In the genomic region with DNA sequence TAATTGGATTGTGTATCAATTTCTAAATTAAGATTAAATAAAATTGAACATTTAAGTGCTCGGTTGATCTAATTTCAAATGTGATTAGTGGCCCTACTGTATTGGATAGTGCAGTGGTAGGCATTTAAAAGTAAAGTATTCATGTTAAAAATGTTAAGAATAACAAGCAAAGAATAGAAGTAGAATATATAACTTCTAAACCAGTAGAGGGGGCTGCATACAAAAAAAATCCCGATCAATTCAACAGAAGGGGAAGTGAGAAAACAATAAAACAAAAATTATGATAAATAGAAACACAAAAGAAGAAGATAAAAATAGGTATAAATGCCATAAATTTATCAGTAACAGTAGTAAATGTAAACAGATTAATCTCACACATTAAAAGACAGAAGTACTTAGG, we compare ENCODE assay signal across 9 cellular contexts. TPM values are rescaled to one million over a fixed set of nuclear protein-coding genes. Genes with fewer than 3 reads are reported as not detected.
DNase-seq lines count a peak whose midpoint lies in the region; ATAC-seq, FAIRE-seq and TF ChIP-seq lines count a peak whose summit lies in the region.
"Had no signal": no experiment of that assay in that cellular context is flagged by ENCODE, and none has a peak within 500 bp of the region (broad histone marks: within the 10 kb centered on the region; RNA-seq: fewer than 3 reads in every experiment).

No MANE protein-coding gene starts in this region.

- peak; percentile 23; the same call in 1 of the 3 replicates for TF ChIP-seq CTCF in A549 (IDR thresholded peaks at IDR 0.05)
- TF ChIP-seq CTCF in GM06990 (IDR thresholded peaks at IDR 0.05; ENCODE audit: insufficient read depth, low read length, poor library complexity, severe bottlenecking), result peak; percentile 11
- peak; percentile 75 for TF ChIP-seq CTCF in endodermal cell (conservative IDR thresholded peaks at IDR 0.05)

- H3K4me3 Mint-ChIP-seq in endodermal cell, result no peak overlapping the region

- H3K9me3 Mint-ChIP-seq in endodermal cell, result peaks cover 1% of the 10 kb centered on the region

- under 1% methylated on average over 2 of the region's 2 CpGs for WGBS in A549 (ENCODE audit: missing lambda C conversion rate)
- 17% methylated on average over 1 of the region's 2 CpGs; no CpG with 5 or more reads in 1 of the 2 experiments for WGBS in endodermal cell (ENCODE audit: insufficient coverage in 1 of 2, insufficient read length in 1 of 2), 2 experiments

- no peak overlapping the region for H3K27ac Mint-ChIP-seq in endodermal cell

- H3K9me3 ChIP-seq in A549, result no peaks in the 10 kb centered on the region
- no peaks in the 10 kb centered on the region for H3K9me3 ChIP-seq in endodermal cell (ENCODE audit: control insufficient read depth, low read length)

- no peak overlapping the region for H3K9ac ChIP-seq in endodermal cell (ENCODE audit: extremely low read depth, low read length, poor library complexity, severe bottlenecking)

- ATAC-seq in A549 (no peak), GM18519 (IDR thresholded peaks at IDR 0.05; ENCODE audit: low FRiP score, unreplicated experiment) (no peak)

- H3K36me3 ChIP-seq in GM06990 (ENCODE audit: control insufficient read depth, insufficient read depth, low read length) (no peaks in the 10 kb centered on the region), endodermal cell (ENCODE audit: control insufficient read depth, insufficient read depth, low read length) (no peaks in the 10 kb centered on the region)

- peak in 1 of 2 experiments; percentile 22; a peak in 2 of 5 replicates for TF ChIP-seq RAD21 in A549 (conservative IDR thresholded peaks at IDR 0.05 in 1 of 2, IDR thresholded peaks at IDR 0.05 in 1 of 2)

- 0 out of 3 replicates have a peak, but pooled peaks cover 3% of the 10 kb centered on the region for H3K4me1 ChIP-seq in A549
- no peaks in the 10 kb centered on the region for H3K4me1 ChIP-seq in endodermal cell (ENCODE audit: control insufficient read depth, insufficient read depth, low read length)

- POLR2A ChIA-PET in A549 (lab: Yijun Ruan, JAX), result no interaction called here

- H3K27ac ChIP-seq in A549, result no peak overlapping the region
- H3K27ac ChIP-seq in endodermal cell (ENCODE audit: low read depth, low read length), result no peak overlapping the region
- H3K27ac ChIP-seq: epithelial cell of prostate had no signal

- FAIRE-seq in A549 (lab: Jason Lieb, UNC), result no peak

- no peak for TF ChIP-seq POLR2A in A549 (IDR thresholded peaks at IDR 0.05; ENCODE audit: low read length)

- no peak for TF ChIP-seq EP300 in A549 (IDR thresholded peaks at IDR 0.05)

- H3K4me3 ChIP-seq in A549 (no peak overlapping the region), GM06990 (replicated peaks; ENCODE audit: low read depth, low read length) (no peak overlapping the region), endodermal cell (ENCODE audit: low read length) (no peak overlapping the region)

- no peaks in the 10 kb centered on the region for H3K36me3 Mint-ChIP-seq in endodermal cell (ENCODE audit: low read depth)

- CTCF ChIA-PET in A549 (lab: Yijun Ruan, JAX), result interaction anchor here (1.5 to 10.4 kb wide), 2 partner anchors 54 to 108 kb away, joined by 3 to 315 read pairs; no protein-coding TSS in a partner anchor

- DNase-seq in A549 (ENCODE audit: low read depth in 1 of 2, low spot score in 1 of 2), result no peak
- no peak for DNase-seq in GM06990 (ENCODE audit: extremely low read depth, insufficient read length)
- DNase-seq in NOMO-1 (lab: John Stamatoyannopoulos, UW; ENCODE audit: unreplicated experiment in 2 of 2), result peak; percentile 37 to 68
- DNase-seq in endodermal cell, result no peak
- no peak for DNase-seq in activated CD4-positive, alpha-beta T cell treated with anti-CD3 and anti-CD28 coated beads for 48 hours
- DNase-seq in NCI-H1930 (lab: John Stamatoyannopoulos, UW), result no peak
- no peak for DNase-seq in Ammon's horn (ENCODE audit: low spot score)

- no peak overlapping the region for H3K4me2 ChIP-seq in A549

- no peaks in the 10 kb centered on the region; the same call in 1 of the 2 replicates for H3K27me3 ChIP-seq in GM06990 (replicated peaks; ENCODE audit: control insufficient read depth, insufficient read depth, low read length)
- peaks cover 19% of the 10 kb centered on the region for H3K27me3 ChIP-seq in endodermal cell (ENCODE audit: control insufficient read depth, insufficient read depth, low read length, poor library complexity, severe bottlenecking)

- H3K4me1 Mint-ChIP-seq in endodermal cell, result peaks cover 6% of the 10 kb centered on the region

- H3K27me3 Mint-ChIP-seq in endodermal cell (ENCODE audit: insufficient read depth), result peaks cover 33% of the 10 kb centered on the region

TF ChIP-seq in A549, 52 proteins besides CTCF, POLR2A, EP300 and RAD21:
- TF ChIP-seq RCOR1 (IDR thresholded peaks at IDR 0.05; ENCODE audit: low read depth, low read length) (no peak), FOSL2 (IDR thresholded peaks at IDR 0.05) (no peak), FOSL2 (CRISPR knock-in tag; IDR thresholded peaks at IDR 0.05) (no peak), RARB (CRISPR knock-in tag; IDR thresholded peaks at IDR 0.05) (no peak), JUNB (IDR thresholded peaks at IDR 0.05) (no peak), KDM5A (IDR thresholded peaks at IDR 0.05) (no peak), BHLHE40 (IDR thresholded peaks at IDR 0.05; ENCODE audit: low read depth, low read length) (no peak), EHF (CRISPR knock-in tag; IDR thresholded peaks at IDR 0.05) (no peak), FOXS1 (CRISPR knock-in tag; IDR thresholded peaks at IDR 0.05) (no peak), HDAC2 (IDR thresholded peaks at IDR 0.05) (no peak), TP53 (CRISPR knock-in tag; IDR thresholded peaks at IDR 0.05) (no peak), EHMT2 (IDR thresholded peaks at IDR 0.05; ENCODE audit: low read depth) (no peak), NPAS2 (CRISPR knock-in tag; IDR thresholded peaks at IDR 0.05; ENCODE audit: borderline replicate concordance) (no peak), SMC3 (IDR thresholded peaks at IDR 0.05) (no peak)
- TF ChIP-seq, protein P1, sequence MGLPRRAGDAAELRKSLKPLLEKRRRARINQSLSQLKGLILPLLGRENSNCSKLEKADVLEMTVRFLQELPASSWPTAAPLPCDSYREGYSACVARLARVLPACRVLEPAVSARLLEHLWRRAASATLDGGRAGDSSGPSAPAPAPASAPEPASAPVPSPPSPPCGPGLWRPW (IDR thresholded peaks at IDR 0.05), result no peak
- TF ChIP-seq, protein P2, sequence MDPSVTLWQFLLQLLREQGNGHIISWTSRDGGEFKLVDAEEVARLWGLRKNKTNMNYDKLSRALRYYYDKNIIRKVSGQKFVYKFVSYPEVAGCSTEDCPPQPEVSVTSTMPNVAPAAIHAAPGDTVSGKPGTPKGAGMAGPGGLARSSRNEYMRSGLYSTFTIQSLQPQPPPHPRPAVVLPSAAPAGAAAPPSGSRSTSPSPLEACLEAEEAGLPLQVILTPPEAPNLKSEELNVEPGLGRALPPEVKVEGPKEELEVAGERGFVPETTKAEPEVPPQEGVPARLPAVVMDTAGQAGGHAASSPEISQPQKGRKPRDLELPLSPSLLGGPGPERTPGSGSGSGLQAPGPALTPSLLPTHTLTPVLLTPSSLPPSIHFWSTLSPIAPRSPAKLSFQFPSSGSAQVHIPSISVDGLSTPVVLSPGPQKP (IDR thresholded peaks at IDR 0.05; ENCODE audit: low read depth, low read length), result no peak
- TF ChIP-seq, protein P3, sequence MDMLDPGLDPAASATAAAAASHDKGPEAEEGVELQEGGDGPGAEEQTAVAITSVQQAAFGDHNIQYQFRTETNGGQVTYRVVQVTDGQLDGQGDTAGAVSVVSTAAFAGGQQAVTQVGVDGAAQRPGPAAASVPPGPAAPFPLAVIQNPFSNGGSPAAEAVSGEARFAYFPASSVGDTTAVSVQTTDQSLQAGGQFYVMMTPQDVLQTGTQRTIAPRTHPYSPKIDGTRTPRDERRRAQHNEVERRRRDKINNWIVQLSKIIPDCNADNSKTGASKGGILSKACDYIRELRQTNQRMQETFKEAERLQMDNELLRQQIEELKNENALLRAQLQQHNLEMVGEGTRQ (IDR thresholded peaks at IDR 0.05), result no peak

RNA-seq across cellular contexts. Expression of gene WDFY4, which starts 24.9 kb away (rescaled TPM):
- not detected in 2 replicates for polyA plus RNA-seq in A549 (2011; rRNA removed)
- polyA plus RNA-seq in A549 (2012; cell fraction: cytosol; rRNA removed), result 0.04 TPM in 1 of 2 replicates, not detected in the other
- polyA plus RNA-seq in A549 (2012; cell fraction: nucleus; rRNA removed), result 0.04 TPM in 1 of 2 replicates, not detected in the other
- not detected in 3 replicates for polyA plus RNA-seq in A549 (2017; fragmentation: RNase III; extraction: RNeasy Plus Mini Kit Qiagen cat#74134 plus additional on column Dnase treatment)
- not detected in 2 replicates for polyA minus RNA-seq in A549 (2011; rRNA and poly(A)+ RNA removed)
- total RNA-seq in endodermal cell, result not detected
- 0.04 TPM for polyA plus RNA-seq in endodermal cell (2013, experiment 1 of 2)
- polyA plus RNA-seq in endodermal cell (2013, experiment 2 of 2), result not detected

RNA-seq across cellular contexts. Expression of gene ARHGAP22, which starts 54.9 kb away (rescaled TPM):
- polyA plus RNA-seq in A549 (2011; rRNA removed) (1.7 and 1.9 TPM in 2 replicates), A549 (2017; fragmentation: RNase III; extraction: RNeasy Plus Mini Kit Qiagen cat#74134 plus additional on column Dnase treatment) (3.0 to 3.7 TPM (median 3.2 TPM) in 3 replicates)
- 3.0 and 4.2 TPM in 2 replicates for polyA plus RNA-seq in A549 (2012; cell fraction: cytosol; rRNA removed)
- polyA plus RNA-seq in A549 (2012; cell fraction: nucleus; rRNA removed), result 9.0 and 12.8 TPM in 2 replicates
- polyA minus RNA-seq in A549 (2011; rRNA and poly(A)+ RNA removed), result 2.7 and 3.8 TPM in 2 replicates
- 10 to 100 TPM; 10.3 to 14.1 TPM for total RNA-seq in endodermal cell
- polyA plus RNA-seq in endodermal cell (2013, experiment 1 of 2), result 1.8 TPM
- polyA plus RNA-seq in endodermal cell (2013, experiment 2 of 2), result 1.3 TPM

Comparison
In these comparisons a context has a peak if more than half of its experiments do, and no peak if none do; other contexts are left out.
1. DNase-seq: peak in NOMO-1 (2 of 2); none in A549 (0 of 2), GM06990 (single experiment), endodermal cell (single experiment), activated CD4-positive, alpha-beta T cell treated with anti-CD3 and anti-CD28 coated beads for 48 hours (single experiment), NCI-H1930 (0 of 2) and Ammon's horn (single experiment).
2. CTCF ChIP-seq: peak in every context shown above with its lines; median percentile 75 in endodermal cell; 23 in A549; 11 in GM06990.